ENCODE assay signal across 12 cellular contexts in the genomic region with DNA sequence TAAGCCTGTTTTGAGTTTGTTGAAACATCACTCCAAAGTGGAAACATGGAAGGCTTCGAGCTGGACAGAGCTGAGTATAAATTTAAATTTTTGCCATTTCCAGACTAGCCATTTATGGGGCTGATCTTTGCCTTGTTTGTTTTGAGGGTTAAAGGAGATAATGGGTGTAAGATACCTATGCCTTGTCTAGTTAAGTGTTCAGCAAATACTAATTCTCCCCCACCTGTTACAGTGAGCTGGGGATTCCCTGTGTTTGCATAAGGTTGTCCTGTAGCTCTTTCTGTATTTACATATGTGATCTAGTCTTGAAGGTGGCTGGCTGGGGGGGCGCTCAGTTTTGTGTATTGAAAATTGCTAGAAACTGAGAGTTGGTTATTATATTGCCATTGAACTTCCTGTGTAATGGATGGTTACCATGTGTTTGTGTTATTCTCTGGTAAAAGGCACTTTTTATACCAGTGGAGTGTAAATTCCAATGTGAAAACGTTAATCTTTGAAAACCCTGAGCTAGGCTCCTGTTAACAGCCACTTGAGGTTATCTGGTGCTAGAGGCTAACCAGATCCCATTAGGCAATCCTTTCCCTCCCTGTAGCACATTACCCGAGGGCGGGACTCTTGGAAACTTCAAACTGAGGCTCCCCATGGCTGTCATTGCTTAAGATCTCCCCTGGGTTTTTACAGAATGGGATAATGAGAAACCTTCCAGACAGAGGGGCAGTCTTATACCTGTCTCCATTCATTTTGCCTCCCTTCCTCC. TPM values are rescaled to one million over a fixed set of nuclear protein-coding genes. Genes with fewer than 3 reads are reported as not detected.
DNase-seq lines count a peak whose midpoint lies in the region; ATAC-seq, FAIRE-seq and TF ChIP-seq lines count a peak whose summit lies in the region.
"Had no signal": no experiment of that assay in that cellular context is flagged by ENCODE, and none has a peak within 500 bp of the region (broad histone marks: within the 10 kb centered on the region; RNA-seq: fewer than 3 reads in every experiment).

No MANE protein-coding gene starts in this region.

- FAIRE-seq in GM19239 (lab: Jason Lieb, UNC): no peak

- no peaks in the 10 kb centered on the region for H3K9me3 ChIP-seq in left ventricle myocardium inferior (replicated peaks)
- H3K9me3 ChIP-seq in tibial artery: no peaks in the 10 kb centered on the region
- H3K9me3 ChIP-seq: Peyer's patch had no signal

- peak; percentile 38 for ATAC-seq in GM19468 (IDR thresholded peaks at IDR 0.05; ENCODE audit: extremely low read depth, unreplicated experiment)
- ATAC-seq in HG03280 (IDR thresholded peaks at IDR 0.05; ENCODE audit: unreplicated experiment): no peak

- no peaks in the 10 kb centered on the region for H3K27me3 ChIP-seq in left ventricle myocardium inferior (ENCODE audit: low read depth)
- no peaks in the 10 kb centered on the region for H3K27me3 ChIP-seq in tibial artery
- H3K27me3 ChIP-seq: Peyer's patch had no signal

- DNase-seq in AG20443 (ENCODE audit: low spot score) (peak; percentile 46), NCI-H526 treated with DMSO at 0.1 percent for 48 hours (lab: John Stamatoyannopoulos, UW) (peak; percentile 67), left ventricle myocardium inferior (no peak), tibial artery (no peak), GM19239 (ENCODE audit: insufficient read length, low spot score) (no peak), T1000 (lab: John Stamatoyannopoulos, UW) (no peak)
- DNase-seq: activated CD8-positive, alpha-beta memory T cell treated with anti-CD3 and anti-CD28 coated beads, Interleukin-2, amount 50 U/mL, for 4 hours; CD4-positive, CD25-positive, alpha-beta regulatory T cell; Peyer's patch had no signal

- intact Hi-C loops in left ventricle myocardium inferior (cut with micrococcal nuclease) (loop anchor here (10.0 kb wide), 1 partner anchor 100 kb away; no protein-coding TSS in a partner anchor), tibial artery (cut with DNase I; ENCODE audit: low total_unique reads) (no loop called here)

- H3K4me3 ChIP-seq in left ventricle myocardium inferior: peak overlapping the region; percentile 3
- H3K4me3 ChIP-seq in tibial artery: no peak overlapping the region
- H3K4me3 ChIP-seq: Peyer's patch had no signal

- peaks cover 87% of the 10 kb centered on the region for H3K4me1 ChIP-seq in left ventricle myocardium inferior
- H3K4me1 ChIP-seq in tibial artery: peaks cover 0 to 73% (median 23%) of the 10 kb centered on the region in 4 donors

- H3K36me3 ChIP-seq in left ventricle myocardium inferior (no peaks in the 10 kb centered on the region), tibial artery (no peaks in the 10 kb centered on the region)
- H3K36me3 ChIP-seq: Peyer's patch had no signal

- H3K27ac ChIP-seq in left ventricle myocardium inferior (replicated peaks) (peak overlapping the region; percentile 69), tibial artery (peak overlapping the region in 1 of 2 donors; percentile 19)
- H3K27ac ChIP-seq: HL-60, Peyer's patch had no signal

- TF ChIP-seq CTCF in left ventricle myocardium inferior (IDR thresholded peaks at IDR 0.05; ENCODE audit: borderline replicate concordance): no peak
- TF ChIP-seq CTCF in tibial artery (IDR thresholded peaks at IDR 0.05): no peak

RNA-seq across cellular contexts. Expression of gene TANC1, which starts 26.7 kb away (rescaled TPM):
- total RNA-seq in left ventricle myocardium inferior: 59.7 TPM

Comparison
In these comparisons a context has a peak if more than half of its experiments do, and no peak if none do; other contexts are left out.
1. DNase-seq: peak in AG20443 (single experiment) and NCI-H526 treated with DMSO at 0.1 percent for 48 hours (single experiment); none in left ventricle myocardium inferior (single experiment), tibial artery (0 of 2), GM19239 (single experiment) and T1000 (single experiment).